28 cellular contexts compared by ENCODE assay signal in genomic region chr10:59588791-59589190, GRCh38.
"Had no signal": no experiment of that assay in that cellular context is flagged by ENCODE, and none has a peak within 500 bp of the region (broad histone marks: within the 10 kb centered on the region; RNA-seq: fewer than 3 reads in every experiment).

No MANE protein-coding gene starts in this region.

- H3K4me1 ChIP-seq: ascending aorta, body of pancreas, SJSA1 had no signal

- DNase-seq: activated B cell treated with CpG ODN at 0.5 μM for 24 hours; activated CD4-positive, alpha-beta memory T cell treated with anti-CD3 and anti-CD28 coated beads for 36 hours; activated CD4-positive, alpha-beta T cell treated with anti-CD3 and anti-CD28 coated beads for 1 hour; activated CD4-positive, alpha-beta T cell treated with anti-CD3 and anti-CD28 coated beads, Interleukin-2, amount 10 ng/mL, durations not matched to agents 24 days and 14 days; activated CD8-positive, alpha-beta memory T cell treated with anti-CD3 and anti-CD28 coated beads for 24 hours; activated effector memory CD4-positive, alpha-beta T cell treated with anti-CD3 and anti-CD28 coated beads, Interleukin-2, amount 50 U/mL, for 16 hours; activated naive CD4-positive, alpha-beta T cell treated with Interleukin-2 at 50 U/mL for 16 hours; activated naive CD8-positive, alpha-beta T cell treated with anti-CD3 and anti-CD28 coated beads, Interleukin-2, amount 50 U/mL, for 24 hours; activated T-cell treated with anti-CD3 and anti-CD28 coated beads, Interleukin-2, amount 50 U/mL, for 4 hours; amniotic stem cell; body of pancreas; central memory CD4-positive, alpha-beta T cell; KG1; NCI-H1092; NCI-H1417 treated with DMSO at 0.1 percent for 48 hours; NCI-H1694; NCI-H2029; NCI-H345; NCI-H510A; NCI-H526 treated with DMSO at 0.1 percent for 48 hours; NCI-H82; NK-92 treated with Interleukin-12 subunit alpha and Interleukin-12 subunit beta, amount 100 ng/mL, for 24 hours; SHP77; T-helper 17 cell; T-helper 9 cell had no signal

- H3K27ac ChIP-seq: ascending aorta, body of pancreas, SJSA1 had no signal

- ATAC-seq: activated naive CD4-positive, alpha-beta T cell treated with anti-CD3 and anti-CD28 coated beads, Interleukin-2, amount 50 U/mL, for 72 hours; activated naive CD8-positive, alpha-beta T cell treated with anti-CD3 and anti-CD28 coated beads, Interleukin-2, amount 50 U/mL, for 24 hours; activated T-cell treated with anti-CD3 and anti-CD28 coated beads, Interleukin-2, amount 50 U/mL, for 4 hours; body of pancreas; T-helper 17 cell had no signal

- H3K36me3 ChIP-seq: ascending aorta, SJSA1 had no signal

- H3K27me3 ChIP-seq: ascending aorta, body of pancreas, SJSA1 had no signal

- H3K9me3 ChIP-seq: ascending aorta, body of pancreas, SJSA1 had no signal

- H3K4me3 ChIP-seq: ascending aorta, body of pancreas, SJSA1 had no signal
